ENCODE assay signal across 8 cellular contexts in the genomic region with DNA sequence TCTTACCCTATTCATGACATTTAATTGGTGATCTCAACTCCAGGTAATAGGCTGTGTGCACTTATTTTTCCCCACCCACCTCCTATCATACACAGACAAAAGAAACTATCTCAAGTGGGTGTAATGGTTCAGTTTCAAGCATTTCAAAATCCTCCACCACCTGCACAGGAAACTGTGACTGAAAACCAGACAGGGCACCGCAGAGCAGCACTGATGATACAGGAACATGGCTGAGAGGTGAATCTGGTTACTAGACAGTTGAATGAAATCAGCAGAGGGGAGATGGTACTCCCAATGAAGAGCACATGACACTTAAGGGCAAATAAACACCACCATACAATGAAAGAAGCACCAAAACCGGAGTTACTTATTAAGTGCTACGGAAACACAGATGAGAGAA.
DNase-seq lines count a peak whose midpoint lies in the region; ATAC-seq and TF ChIP-seq lines count a peak whose summit lies in the region.

No MANE protein-coding gene starts in this region.

- intact Hi-C loops in upper lobe of right lung (cut with DNase I) (no loop called here), uterus (cut with DNase I; ENCODE audit: low total_unique reads) (no loop called here)

- DNase-seq in GM06990 (ENCODE audit: extremely low read depth, insufficient read length), result peak; percentile 79
- DNase-seq in activated CD8-positive, alpha-beta memory T cell treated with anti-CD3 and anti-CD28 coated beads, Interleukin-2, amount 50 U/mL, for 1 hour (ENCODE audit: extremely low read depth), result peak; percentile 40
- no peak for DNase-seq in upper lobe of right lung
- DNase-seq in uterus, result no peak
- no peak for DNase-seq in DMS79 treated with DMSO at 0.1 percent for 48 hours (lab: John Stamatoyannopoulos, UW)

- no peaks in the 10 kb centered on the region for H3K27me3 ChIP-seq in GM06990 (replicated peaks; ENCODE audit: control insufficient read depth, insufficient read depth, low read length)
- H3K27me3 ChIP-seq in muscle layer of duodenum (ENCODE audit: low read depth, low read length), result no peaks in the 10 kb centered on the region
- H3K27me3 ChIP-seq in upper lobe of right lung, result no peaks in the 10 kb centered on the region
- H3K27me3 ChIP-seq in uterus, result no peaks in the 10 kb centered on the region

- H3K36me3 ChIP-seq in GM06990 (ENCODE audit: control insufficient read depth, insufficient read depth, low read length), result no peaks in the 10 kb centered on the region
- H3K36me3 ChIP-seq in KOPT-K1 (ENCODE audit: insufficient read depth, low read length), result 0 out of 2 replicates have a peak, but pooled peaks cover 3% of the 10 kb centered on the region
- no peaks in the 10 kb centered on the region for H3K36me3 ChIP-seq in muscle layer of duodenum (ENCODE audit: control insufficient read depth in 1 of 2, insufficient read depth in 2 of 2, low read length in 2 of 2)
- no peaks in the 10 kb centered on the region for H3K36me3 ChIP-seq in upper lobe of right lung
- no peaks in the 10 kb centered on the region for H3K36me3 ChIP-seq in uterus

- ATAC-seq in GM21515 (IDR thresholded peaks at IDR 0.05; ENCODE audit: unreplicated experiment), result peak; percentile 99
- peak; percentile 15 for ATAC-seq in upper lobe of right lung

- TF ChIP-seq CTCF in GM06990 (IDR thresholded peaks at IDR 0.05; ENCODE audit: insufficient read depth, low read length, poor library complexity, severe bottlenecking) (no peak), upper lobe of right lung (IDR thresholded peaks at IDR 0.05) (no peak), uterus (IDR thresholded peaks at IDR 0.05) (no peak)

- no peak for TF ChIP-seq POLR2A in uterus (IDR thresholded peaks at IDR 0.05)

- H3K27ac ChIP-seq in KOPT-K1 (ENCODE audit: low read depth, low read length, poor library complexity, severe bottlenecking), result peak overlapping the region; percentile 82
- peak overlapping the region; percentile 1 for H3K27ac ChIP-seq in muscle layer of duodenum (ENCODE audit: low read length)
- no peak overlapping the region for H3K27ac ChIP-seq in upper lobe of right lung
- H3K27ac ChIP-seq in uterus, result no peak overlapping the region

- H3K4me3 ChIP-seq in GM06990 (replicated peaks; ENCODE audit: low read depth, low read length), result no peak overlapping the region
- no peak overlapping the region for H3K4me3 ChIP-seq in muscle layer of duodenum (ENCODE audit: low read depth in 1 of 2, low read length in 2 of 2)
- no peak overlapping the region for H3K4me3 ChIP-seq in upper lobe of right lung
- H3K4me3 ChIP-seq in uterus, result no peak overlapping the region

- H3K9me3 ChIP-seq in KOPT-K1 (ENCODE audit: insufficient read depth, low read length, poor library complexity, severe bottlenecking) (peaks cover 10% of the 10 kb centered on the region), muscle layer of duodenum (ENCODE audit: control insufficient read depth in 1 of 2, low read length in 2 of 2) (no peaks in the 10 kb centered on the region), upper lobe of right lung (no peaks in the 10 kb centered on the region), uterus (no peaks in the 10 kb centered on the region)

- H3K4me1 ChIP-seq in muscle layer of duodenum (ENCODE audit: control insufficient read depth in 1 of 2, insufficient read depth in 2 of 2, low read length in 2 of 2) (peaks cover 13 to 21% of the 10 kb centered on the region in 2 donors), upper lobe of right lung (no peaks in the 10 kb centered on the region), uterus (no peaks in the 10 kb centered on the region)

Comparison
In these comparisons a context has a peak if more than half of its experiments do, and no peak if none do; other contexts are left out.
1. DNase-seq: peak in GM06990 (single experiment) and activated CD8-positive, alpha-beta memory T cell treated with anti-CD3 and anti-CD28 coated beads, Interleukin-2, amount 50 U/mL, for 1 hour (single experiment); none in upper lobe of right lung (single experiment), uterus (0 of 2) and DMS79 treated with DMSO at 0.1 percent for 48 hours (single experiment).
2. H3K27ac ChIP-seq: peak in KOPT-K1 (single experiment) and muscle layer of duodenum (single experiment); none in upper lobe of right lung (single experiment) and uterus (0 of 2).